In genomic region chr13:20358022-20358421, GRCh38 we compare ENCODE assay signal across 19 cellular contexts.
"Had no signal": no experiment of that assay in that cellular context is flagged by ENCODE, and none has a peak within 500 bp of the region (broad histone marks: within the 10 kb centered on the region; RNA-seq: fewer than 3 reads in every experiment).

No MANE protein-coding gene starts in this region.

- H3K4me3 Mint-ChIP-seq: memory B cell; naive thymus-derived CD8-positive, alpha-beta T cell had no signal

- H3K27me3 ChIP-seq: dorsolateral prefrontal cortex, ovary, thyroid gland, upper lobe of left lung, uterus had no signal

- FAIRE-seq: frontal cortex, small intestine had no signal

- H3K4me1 ChIP-seq: lower lobe of right lung, upper lobe of left lung, uterus had no signal

- H3K4me1 Mint-ChIP-seq: memory B cell had no signal

- H3K27ac ChIP-seq: dorsolateral prefrontal cortex, lower lobe of right lung, ovary, suprapubic skin, thyroid gland, upper lobe of left lung, uterus had no signal

- H3K9me3 ChIP-seq: lower lobe of right lung, mucosa of descending colon, ovary, suprapubic skin, thyroid gland, upper lobe of left lung, uterus had no signal

- H3K27ac Mint-ChIP-seq: memory B cell had no signal

- H3K36me3 ChIP-seq: lower lobe of right lung, ovary, suprapubic skin, thyroid gland, upper lobe of left lung, uterus had no signal

- H3K4me3 ChIP-seq: dorsolateral prefrontal cortex, lower lobe of right lung, mucosa of descending colon, ovary, suprapubic skin, thyroid gland, upper lobe of left lung, uterus had no signal

- ATAC-seq: left lobe of liver; lower lobe of right lung; mucosa of descending colon; naive thymus-derived CD8-positive, alpha-beta T cell; right cardiac atrium had no signal

- H3K36me3 Mint-ChIP-seq: memory B cell; naive thymus-derived CD8-positive, alpha-beta T cell had no signal

- DNase-seq: cortex of kidney; dorsolateral prefrontal cortex; effector CD8-positive, alpha-beta T cell; islet precursor cell; lower lobe of right lung; mucosa of descending colon; naive thymus-derived CD8-positive, alpha-beta T cell; ovary; right cardiac atrium; small intestine; stimulated activated CD4-positive, alpha-beta T cell treated with anti-CD3 and anti-CD28 coated beads, Interleukin-12 subunit alpha, Interleukin-12 subunit beta, amount 100 ng/mL, for 4 hours; stimulated activated naive CD4-positive, alpha-beta T cell treated with Interleukin-2 at 50 U/mL for 16 hours; thyroid gland; uterus had no signal

- H3K9me3 Mint-ChIP-seq: memory B cell; naive thymus-derived CD8-positive, alpha-beta T cell had no signal
